In genomic region chr5:136769900-136770684, GRCh38 we compare ENCODE assay signal across 8 cellular contexts.
DNase-seq lines count a peak whose midpoint lies in the region; ATAC-seq and TF ChIP-seq lines count a peak whose summit lies in the region.

No MANE protein-coding gene starts in this region.

- H3K4me1 Mint-ChIP-seq in GM23338 (peaks cover 18% of the 10 kb centered on the region), chondrocyte (ENCODE audit: low read depth) (peaks cover 8% of the 10 kb centered on the region)

- no peaks in the 10 kb centered on the region for H4K20me1 ChIP-seq in GM23338 (replicated peaks; ENCODE audit: insufficient read depth)

- peaks cover 16% of the 10 kb centered on the region for H3K4me1 ChIP-seq in GM23338 (ENCODE audit: insufficient read depth)

- no peak overlapping the region for H3K4me3 ChIP-seq in GM23338

- peaks cover 2% of the 10 kb centered on the region for H3K27me3 Mint-ChIP-seq in GM23338 (ENCODE audit: insufficient read depth, low read depth, poor library complexity)
- H3K27me3 Mint-ChIP-seq in chondrocyte (ENCODE audit: low read depth): peaks cover 19% of the 10 kb centered on the region

- H3K79me2 ChIP-seq in GM23338 (replicated peaks; ENCODE audit: insufficient read depth): no peaks in the 10 kb centered on the region

- 0 out of 2 replicates have a peak, but pooled peaks cover 12% of the 10 kb centered on the region for H3K9me2 ChIP-seq in GM23338 (ENCODE audit: insufficient read depth)

- no peaks in the 10 kb centered on the region for H3K27me3 ChIP-seq in GM23338 (ENCODE audit: insufficient read depth)

- H3K36me3 Mint-ChIP-seq in GM23338 (ENCODE audit: low read depth) (no peaks in the 10 kb centered on the region; the same call in 2 of the 3 replicates), chondrocyte (ENCODE audit: low read depth) (no peaks in the 10 kb centered on the region)

- H3K4me2 ChIP-seq in GM23338: no peak overlapping the region

- ATAC-seq in GM23338: peak; percentile 98
- peak; percentile 90 for ATAC-seq in left lobe of liver

- TF ChIP-seq CTCF in GM23338 (conservative IDR thresholded peaks at IDR 0.05; ENCODE audit: low read depth in 2 of 2) (peak; percentile 98 to 99), RWPE1 (conservative IDR thresholded peaks at IDR 0.05; ENCODE audit: low read depth) (peak; percentile 86), chondrocyte (IDR thresholded peaks at IDR 0.05) (peak; percentile 90)

- H3F3A ChIP-seq in GM23338 (replicated peaks; ENCODE audit: low read depth): no peaks in the 10 kb centered on the region

- H3K27ac Mint-ChIP-seq in GM23338 (peak overlapping the region; percentile 46; the same call in 1 of the 2 replicates), chondrocyte (ENCODE audit: unreplicated experiment) (no peak overlapping the region)

- POLR2A ChIA-PET in RWPE1 (lab: Yijun Ruan, JAX; ENCODE audit: low non-redundant PET): no interaction called here

- H3K27ac ChIP-seq in GM23338 (ENCODE audit: low read depth) (no peak overlapping the region), RWPE1 (no peak overlapping the region), substantia nigra (ENCODE audit: low read depth, low read length, poor library complexity, severe bottlenecking) (no peak overlapping the region)

- peak; percentile 7 for DNase-seq in stimulated activated CD4-positive, alpha-beta T cell treated with anti-CD3 and anti-CD28 coated beads, Interleukin-12 subunit alpha, Interleukin-12 subunit beta, amount 100 ng/mL, for 4 hours
- no peak for DNase-seq in stimulated activated CD4-positive, alpha-beta T cell treated with anti-CD3 and anti-CD28 coated beads, Interleukin-4, amount 100 ng/mL, for 1 hour
- DNase-seq in GM23338 (ENCODE audit: low spot score) (peak; percentile 94), LHCN-M2 (ENCODE audit: low read depth) (peak; percentile 60), RWPE1 (ENCODE audit: low spot score) (peak; percentile 85), chondrocyte (ENCODE audit: low spot score) (no peak), left lobe of liver (ENCODE audit: low spot score) (peak; percentile 51), substantia nigra (lab: John Stamatoyannopoulos, UW) (peak in 39 of 49 donors; percentile 5 to 69 (median 39))

- peaks cover 3% of the 10 kb centered on the region; the same call in 1 of the 3 replicates for H3K9me3 Mint-ChIP-seq in GM23338
- no peaks in the 10 kb centered on the region for H3K9me3 Mint-ChIP-seq in chondrocyte (ENCODE audit: low read depth)

- H2AFZ ChIP-seq in GM23338: peak overlapping the region; percentile 94; the same call in 1 of the 2 replicates

- H3K4me3 Mint-ChIP-seq in GM23338: no peak overlapping the region
- no peak overlapping the region for H3K4me3 Mint-ChIP-seq in chondrocyte (ENCODE audit: unreplicated experiment)

- CTCF ChIA-PET in RWPE1 (lab: Yijun Ruan, JAX): interaction anchor here (0.5 to 2.0 kb wide), 40 partner anchors 9 to 727 kb away, joined by 3 to 42 read pairs (median 3); no protein-coding TSS in a partner anchor

- H3K36me3 ChIP-seq in GM23338 (ENCODE audit: insufficient read depth): no peaks in the 10 kb centered on the region

TF ChIP-seq in GM23338, 12 proteins besides CTCF, POLR2A, EP300 and RAD21:
- TF ChIP-seq EZH2 (IDR thresholded peaks at IDR 0.05; ENCODE audit: low read depth, unreplicated experiment) (no peak), STAT1 (IDR thresholded peaks at IDR 0.05; ENCODE audit: unreplicated experiment) (no peak), JUNB (IDR thresholded peaks at IDR 0.05; ENCODE audit: unreplicated experiment) (peak; percentile 26), ETS1 (IDR thresholded peaks at IDR 0.05) (no peak), ZNF462 (CRISPR knock-in tag; IDR thresholded peaks at IDR 0.05) (0 out of 2 replicates have a peak, but pooled peaks have one; percentile 29)

Comparison
In these comparisons a context has a peak if more than half of its experiments do, and no peak if none do; other contexts are left out.
1. DNase-seq: peak in stimulated activated CD4-positive, alpha-beta T cell treated with anti-CD3 and anti-CD28 coated beads, Interleukin-12 subunit alpha, Interleukin-12 subunit beta, amount 100 ng/mL, for 4 hours (single experiment), GM23338 (single experiment), LHCN-M2 (single experiment), RWPE1 (single experiment), left lobe of liver (single experiment) and substantia nigra (39 of 49); none in stimulated activated CD4-positive, alpha-beta T cell treated with anti-CD3 and anti-CD28 coated beads, Interleukin-4, amount 100 ng/mL, for 1 hour (single experiment) and chondrocyte (single experiment).
2. Peak in every context shown above with its lines, with median percentiles within 50 percentile points of each other: CTCF ChIP-seq.